In the genomic region with DNA sequence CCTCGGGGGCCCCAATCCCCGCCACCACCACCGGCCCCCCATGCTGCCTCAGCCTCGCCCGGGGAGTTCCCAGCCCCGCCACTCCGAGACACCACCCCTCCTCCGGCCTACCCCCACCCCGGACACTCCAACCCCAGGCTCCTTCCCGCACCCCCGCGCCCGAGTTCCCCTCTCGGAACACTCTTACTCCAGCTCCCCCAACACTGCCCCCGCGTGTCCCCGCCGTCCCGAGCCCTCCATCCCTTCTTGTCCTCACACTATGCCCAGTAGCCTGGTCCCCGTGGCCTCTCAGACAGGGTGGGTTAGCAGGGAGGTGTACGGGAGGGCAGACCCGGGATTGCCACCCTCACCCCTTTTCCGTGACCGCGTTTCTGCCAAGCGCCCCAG, we compare ENCODE assay signal across 10 cellular contexts.
A peak's percentile ranks its signal among the peaks of the same experiment; 100 is the strongest.
DNase-seq lines count a peak whose midpoint lies in the region; ATAC-seq and TF ChIP-seq lines count a peak whose summit lies in the region.
"Had no signal": no experiment of that assay in that cellular context is flagged by ENCODE, and none has a peak within 500 bp of the region (broad histone marks: within the 10 kb centered on the region; RNA-seq: fewer than 3 reads in every experiment).

No MANE protein-coding gene starts in this region.

- TF ChIP-seq CTCF in AG09309 (IDR thresholded peaks at IDR 0.05; ENCODE audit: control insufficient read depth, insufficient read depth, low read depth, low read length, missing control alignments): no peak
- TF ChIP-seq CTCF in HFFc6 (IDR thresholded peaks at IDR 0.05): no peak
- no peak for TF ChIP-seq CTCF in osteocyte (IDR thresholded peaks at IDR 0.05)

- no peak overlapping the region for H3K27ac Mint-ChIP-seq in HFFc6
- peak overlapping the region; percentile 31 for H3K27ac Mint-ChIP-seq in osteocyte (ENCODE audit: unreplicated experiment)

- ATAC-seq in GM21367 (IDR thresholded peaks at IDR 0.05; ENCODE audit: unreplicated experiment): no peak
- no peak for ATAC-seq in HG02571 (IDR thresholded peaks at IDR 0.05; ENCODE audit: unreplicated experiment)

- H3K4me1 Mint-ChIP-seq in HFFc6 (ENCODE audit: low read depth) (peaks cover 12% of the 10 kb centered on the region), osteocyte (ENCODE audit: unreplicated experiment) (peaks cover 23% of the 10 kb centered on the region)

- WGBS in ectodermal cell, 2 experiments: 5 to 8% methylated on average over 23 to 26 of the region's 26 CpGs

- peaks cover 9% of the 10 kb centered on the region for H3K27me3 ChIP-seq in ectodermal cell (ENCODE audit: control insufficient read depth, insufficient read depth, low read length, poor library complexity, severe bottlenecking)

- H3K36me3 ChIP-seq in ectodermal cell (ENCODE audit: control insufficient read depth, insufficient read depth, low read length): no peaks in the 10 kb centered on the region

- H3K27ac ChIP-seq in ectodermal cell (ENCODE audit: insufficient read depth, low read depth, low read length, poor library complexity, severe bottlenecking): no peak overlapping the region

- H3K4me3 ChIP-seq in AG09309 (ENCODE audit: control insufficient read depth, low read depth, low read length) (peak overlapping the region; percentile 38), ectodermal cell (ENCODE audit: insufficient read depth, low read depth, low read length) (peak overlapping the region; percentile 19)

- H3K9me3 Mint-ChIP-seq in HFFc6: no peaks in the 10 kb centered on the region
- H3K9me3 Mint-ChIP-seq in osteocyte (ENCODE audit: unreplicated experiment): peaks cover 11% of the 10 kb centered on the region

- H3K4me1 ChIP-seq in ectodermal cell (ENCODE audit: control insufficient read depth, insufficient read depth, low read length): peaks cover 6% of the 10 kb centered on the region

- H3K9me3 ChIP-seq in ectodermal cell (ENCODE audit: control insufficient read depth, low read length): no peaks in the 10 kb centered on the region

- DNase-seq in AG09309 (ENCODE audit: low read depth) (no peak), HFFc6 (no peak), osteocyte (ENCODE audit: extremely low spot score, unreplicated experiment) (no peak), NCI-H748 treated with DMSO at 0.1 percent for 48 hours (lab: John Stamatoyannopoulos, UW) (no peak), posterior vena cava (ENCODE audit: low spot score) (no peak)
- DNase-seq: KBM-7, NCI-H2081 treated with DMSO at 0.1 percent for 48 hours had no signal

- H3K27me3 Mint-ChIP-seq in HFFc6 (ENCODE audit: insufficient read depth) (peaks cover 6% of the 10 kb centered on the region), osteocyte (ENCODE audit: unreplicated experiment) (no peaks in the 10 kb centered on the region)

- no peaks in the 10 kb centered on the region for H3K36me3 Mint-ChIP-seq in HFFc6 (ENCODE audit: low read depth)
- no peaks in the 10 kb centered on the region for H3K36me3 Mint-ChIP-seq in osteocyte (ENCODE audit: unreplicated experiment)

- H3K4me3 Mint-ChIP-seq in HFFc6 (peak overlapping the region; percentile 39; the same call in 1 of the 2 replicates), osteocyte (ENCODE audit: unreplicated experiment) (peak overlapping the region; percentile 29)

- intact Hi-C loops in posterior vena cava (cut with DNase I): no loop called here
